8 cellular contexts compared by ENCODE assay signal in genomic region chr5:56088967-56089829, GRCh38.
A peak's percentile ranks its signal among the peaks of the same experiment; 100 is the strongest.
DNase-seq lines count a peak whose midpoint lies in the region; ATAC-seq and TF ChIP-seq lines count a peak whose summit lies in the region.

No MANE protein-coding gene starts in this region.

- H3K4me3 Mint-ChIP-seq in progenitor cell of endocrine pancreas (ENCODE audit: low read depth), result no peak overlapping the region

- no peaks in the 10 kb centered on the region for H3K36me3 Mint-ChIP-seq in progenitor cell of endocrine pancreas (ENCODE audit: insufficient read depth)

- no peak overlapping the region for H3K4me3 ChIP-seq in epithelial cell of esophagus (ENCODE audit: low read length)

- TF ChIP-seq CTCF in epithelial cell of esophagus (IDR thresholded peaks at IDR 0.05; ENCODE audit: insufficient read depth, low read depth, low read length, missing control alignments), result no peak
- TF ChIP-seq CTCF in progenitor cell of endocrine pancreas (IDR thresholded peaks at IDR 0.05; ENCODE audit: unreplicated experiment), result no peak

- peaks cover 7% of the 10 kb centered on the region for H3K4me1 Mint-ChIP-seq in progenitor cell of endocrine pancreas (ENCODE audit: low read depth)

- DNase-seq in ELR (ENCODE audit: low read depth), result peak; percentile 84
- DNase-seq in epithelial cell of esophagus (ENCODE audit: low read depth), result peak; percentile 64
- DNase-seq in progenitor cell of endocrine pancreas (ENCODE audit: low spot score, unreplicated experiment), result no peak
- DNase-seq in hippocampal formation (lab: John Stamatoyannopoulos, UW), result no peak
- DNase-seq in HT-29 (ENCODE audit: low spot score), result no peak
- DNase-seq in NK-92 (lab: John Stamatoyannopoulos, UW; ENCODE audit: unreplicated experiment), result no peak

- H3K9me3 Mint-ChIP-seq in progenitor cell of endocrine pancreas (ENCODE audit: low read depth), result no peaks in the 10 kb centered on the region

- no peak overlapping the region for H3K27ac Mint-ChIP-seq in progenitor cell of endocrine pancreas

- no peaks in the 10 kb centered on the region for H3K27me3 Mint-ChIP-seq in progenitor cell of endocrine pancreas

- ATAC-seq in GM19467 (IDR thresholded peaks at IDR 0.05; ENCODE audit: unreplicated experiment) (peak; percentile 79), HG03460 (IDR thresholded peaks at IDR 0.05; ENCODE audit: unreplicated experiment) (peak; percentile 80)

Comparison
In these comparisons a context has a peak if more than half of its experiments do, and no peak if none do; other contexts are left out.
1. DNase-seq: peak in ELR (single experiment) and epithelial cell of esophagus (single experiment); none in progenitor cell of endocrine pancreas (single experiment), hippocampal formation (0 of 2), HT-29 (single experiment) and NK-92 (single experiment).